1 cellular context compared by ENCODE assay signal in the genomic region with DNA sequence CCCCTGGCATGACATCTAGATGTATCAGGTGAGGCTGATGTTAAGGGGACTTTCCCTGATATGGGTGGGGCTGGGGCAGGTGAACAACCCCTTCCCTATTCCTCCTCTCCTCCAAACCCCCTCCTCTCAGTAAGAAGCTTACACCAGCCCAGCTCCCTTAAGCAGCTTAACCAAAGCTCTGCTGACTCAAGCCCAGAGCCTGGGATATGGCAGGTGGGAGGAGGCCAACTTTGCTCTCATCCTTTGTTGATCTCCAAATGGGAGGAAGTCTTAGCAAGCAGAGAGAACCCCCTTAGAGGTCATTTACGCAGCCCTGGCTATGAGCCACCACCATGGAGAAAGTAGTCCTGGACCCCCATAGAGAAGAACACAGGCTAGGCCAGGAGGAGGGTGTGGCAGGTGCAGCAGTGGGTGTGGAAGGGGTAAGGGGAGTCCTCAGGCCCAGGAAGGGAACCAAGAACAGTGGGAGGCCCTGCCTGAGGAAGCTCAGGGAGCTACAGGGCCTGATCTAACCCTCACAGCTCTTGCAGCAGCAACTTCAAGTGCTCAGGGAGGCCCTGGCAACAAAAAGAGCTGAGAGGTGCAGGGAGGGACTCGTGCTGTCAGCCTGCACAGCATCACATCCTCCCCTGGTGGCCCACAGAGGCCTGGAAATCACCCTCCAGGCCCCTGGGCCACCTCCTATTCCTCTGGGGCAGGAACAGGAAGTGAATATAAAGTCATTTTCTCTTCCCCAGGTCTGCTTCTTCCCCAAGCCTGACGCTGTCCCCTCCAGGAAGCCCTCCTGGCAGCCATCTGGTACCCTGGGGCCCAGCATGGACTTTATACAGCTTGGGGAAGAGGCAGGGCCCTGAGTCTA.
TF ChIP-seq lines count a peak whose summit lies in the region.

No MANE protein-coding gene starts in this region.

TF ChIP-seq in IMR-90, 13 proteins besides CTCF, POLR2A, EP300 and RAD21 (continued from another document):
- TF ChIP-seq, protein P1, sequence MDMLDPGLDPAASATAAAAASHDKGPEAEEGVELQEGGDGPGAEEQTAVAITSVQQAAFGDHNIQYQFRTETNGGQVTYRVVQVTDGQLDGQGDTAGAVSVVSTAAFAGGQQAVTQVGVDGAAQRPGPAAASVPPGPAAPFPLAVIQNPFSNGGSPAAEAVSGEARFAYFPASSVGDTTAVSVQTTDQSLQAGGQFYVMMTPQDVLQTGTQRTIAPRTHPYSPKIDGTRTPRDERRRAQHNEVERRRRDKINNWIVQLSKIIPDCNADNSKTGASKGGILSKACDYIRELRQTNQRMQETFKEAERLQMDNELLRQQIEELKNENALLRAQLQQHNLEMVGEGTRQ (IDR thresholded peaks at IDR 0.05; ENCODE audit: low read depth, low read length), result no peak
